In genomic region chr18:12776821-12777471, GRCh38 we compare ENCODE assay signal across 1 cellular context.
TF ChIP-seq lines count a peak whose summit lies in the region.

No MANE protein-coding gene starts in this region.

TF ChIP-seq in HepG2, 621 proteins besides CTCF, POLR2A, EP300 and RAD21 (continued from another document):
- TF ChIP-seq HNF1A (IDR thresholded peaks at IDR 0.05; ENCODE audit: low read depth): no peak
- TF ChIP-seq HNF1A (CRISPR knock-in tag; IDR thresholded peaks at IDR 0.05; ENCODE audit: borderline replicate concordance): no peak
